8 cellular contexts compared by ENCODE assay signal in the genomic region with DNA sequence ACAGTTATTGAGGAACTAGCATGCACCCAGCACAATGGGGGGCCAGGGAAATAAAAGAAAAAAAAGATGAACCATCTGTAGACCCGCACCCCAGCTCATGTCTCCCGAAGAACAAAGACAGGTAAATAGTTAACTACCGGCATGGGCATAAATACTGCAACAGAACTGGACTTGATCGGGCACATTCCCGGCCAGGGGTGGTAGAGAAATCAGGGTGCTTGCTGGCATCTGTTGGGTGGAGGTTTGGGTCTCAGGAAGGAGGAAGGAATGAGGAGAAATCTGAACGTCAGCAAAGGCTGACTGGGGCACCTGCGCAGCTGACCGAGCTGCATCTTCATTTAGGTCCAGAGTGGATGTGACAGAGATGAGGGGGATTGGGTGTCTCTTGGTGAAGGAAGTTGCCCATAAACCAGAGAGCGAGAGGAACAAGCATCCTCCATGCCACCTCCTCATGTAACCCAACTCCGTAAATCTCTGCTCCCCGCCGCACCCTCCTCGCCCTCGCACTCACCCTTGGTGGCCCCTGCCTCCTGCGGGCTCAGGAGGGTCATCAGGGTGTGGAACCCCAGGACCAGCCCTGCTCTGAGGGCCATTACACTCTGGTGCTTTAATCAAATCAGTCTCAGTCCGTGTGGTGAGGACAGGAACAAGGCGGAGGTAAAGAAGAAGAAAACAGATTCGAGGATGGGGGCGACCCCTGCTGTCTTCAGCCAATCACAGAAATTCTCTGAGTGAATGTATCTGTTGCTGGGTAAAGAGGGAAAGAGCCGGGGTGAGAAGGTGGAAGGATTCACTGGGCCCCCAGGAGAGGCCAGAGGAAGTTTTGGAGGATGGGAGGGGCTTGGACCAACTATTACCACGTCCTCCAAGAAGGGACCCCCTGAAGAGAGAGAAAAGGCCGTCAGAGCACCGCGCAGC. TPM values are rescaled to one million over a fixed set of nuclear protein-coding genes. Genes with fewer than 3 reads are reported as not detected.
DNase-seq lines count a peak whose midpoint lies in the region; ATAC-seq and TF ChIP-seq lines count a peak whose summit lies in the region.

Gene HLA-DOA (minus strand): TSS at position 648 of the 918 bp plus-strand sequence.

- no peak within 1 kb of the TSS for H3K27ac ChIP-seq in SJCRH30

- H3K36me3 ChIP-seq in SJCRH30: no peaks in the 10 kb centered on the region

- ATAC-seq in HG02798 (IDR thresholded peaks at IDR 0.05; ENCODE audit: poor library complexity, unreplicated experiment): peak; percentile 88

- peak in 2 of 3 donors; percentile 12 to 23 for DNase-seq in stimulated activated CD4-positive, alpha-beta T cell treated with anti-CD3 and anti-CD28 coated beads, Interleukin-12 subunit alpha, Interleukin-12 subunit beta, amount 100 ng/mL, for 48 hours (ENCODE audit: low read depth in 2 of 3, low spot score in 1 of 3)
- no peak for DNase-seq in stimulated activated CD4-positive, alpha-beta T cell treated with anti-CD3 and anti-CD28 coated beads, Interleukin-12 subunit alpha, Interleukin-12 subunit beta, amount 100 ng/mL, for 4 hours
- DNase-seq in SJCRH30: peak; percentile 18 to 28
- DNase-seq in cardiac fibroblast (ENCODE audit: low read depth in 2 of 2): peak; percentile 9 to 14
- DNase-seq in medulla oblongata (ENCODE audit: extremely low spot score): peak; percentile 73
- DNase-seq in type B pancreatic cell (ENCODE audit: extremely low spot score, unreplicated experiment): no peak
- DNase-seq in DMS153 (lab: John Stamatoyannopoulos, UW): no peak

- no peak within 1 kb of the TSS for H3K27ac Mint-ChIP-seq in type B pancreatic cell

- H3K36me3 Mint-ChIP-seq in type B pancreatic cell: no peaks in the 10 kb centered on the region

- peaks cover 47% of the 10 kb centered on the region for H3K27me3 Mint-ChIP-seq in type B pancreatic cell

- H3K27me3 ChIP-seq in SJCRH30: peaks cover 21% of the 10 kb centered on the region

- H3K4me3 ChIP-seq in SJCRH30 (no peak within 1 kb of the TSS), cardiac fibroblast (replicated peaks in 1 of 2; ENCODE audit: low read depth in 2 of 2, low read length in 2 of 2) (no peak within 1 kb of the TSS)

- peaks cover 9% of the 10 kb centered on the region for H3K4me1 Mint-ChIP-seq in type B pancreatic cell (ENCODE audit: unreplicated experiment)

- H3K4me1 ChIP-seq in SJCRH30: no peaks in the 10 kb centered on the region

- peak within 1 kb of the TSS; percentile 82 for H3K4me3 Mint-ChIP-seq in type B pancreatic cell

- TF ChIP-seq CTCF in cardiac fibroblast (IDR thresholded peaks at IDR 0.05; ENCODE audit: low read depth, low read length): no peak
- TF ChIP-seq CTCF in type B pancreatic cell (conservative IDR thresholded peaks at IDR 0.05): no peak

- H3K9me3 ChIP-seq in SJCRH30 (replicated peaks): no peaks in the 10 kb centered on the region

- H3K9me3 Mint-ChIP-seq in type B pancreatic cell: no peaks in the 10 kb centered on the region

RNA-seq across cellular contexts. Expression of gene HLA-DOA, which starts in this region (rescaled TPM):
- total RNA-seq in SJCRH30 (2014; rRNA removed; shearing (Covaris generic)): 0.16 TPM in 1 of 2 replicates, not detected in the other
- total RNA-seq in type B pancreatic cell (ENCODE audit: low replicate concordance): 0.52 and 2.5 TPM in 2 replicates

Comparison
In these comparisons a context has a peak if more than half of its experiments do, and no peak if none do; other contexts are left out.
1. DNase-seq: peak in stimulated activated CD4-positive, alpha-beta T cell treated with anti-CD3 and anti-CD28 coated beads, Interleukin-12 subunit alpha, Interleukin-12 subunit beta, amount 100 ng/mL, for 48 hours (2 of 3), cardiac fibroblast (2 of 2) and medulla oblongata (single experiment); none in stimulated activated CD4-positive, alpha-beta T cell treated with anti-CD3 and anti-CD28 coated beads, Interleukin-12 subunit alpha, Interleukin-12 subunit beta, amount 100 ng/mL, for 4 hours (single experiment), type B pancreatic cell (single experiment) and DMS153 (single experiment).
2. Peak in DNase-seq in SJCRH30; RNA of the gene not detected or under 1 TPM.